ENCODE assay signal across 29 cellular contexts in the genomic region with DNA sequence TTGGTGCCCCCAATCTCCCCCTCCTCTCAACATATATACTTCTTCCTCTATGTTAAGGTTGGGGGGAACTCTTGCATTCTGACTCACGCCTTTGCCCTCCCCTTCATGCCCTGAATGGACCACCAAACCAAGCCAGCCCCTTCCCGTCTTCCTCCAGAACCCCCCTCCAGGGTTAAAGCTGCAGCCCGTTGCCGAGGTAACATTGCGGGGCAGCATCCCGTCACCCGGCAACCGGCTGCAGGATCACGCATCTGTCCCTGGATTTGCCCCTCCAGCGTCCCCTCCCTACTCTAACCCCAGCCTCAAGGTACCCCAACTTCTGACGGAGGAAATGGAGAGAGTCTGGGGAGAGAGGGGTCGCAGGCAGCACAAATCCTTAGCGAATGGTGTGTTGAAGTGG. TPM values are rescaled to one million over a fixed set of nuclear protein-coding genes. Genes with fewer than 3 reads are reported as not detected.
DNase-seq lines count a peak whose midpoint lies in the region; ATAC-seq and TF ChIP-seq lines count a peak whose summit lies in the region.
"Had no signal": no experiment of that assay in that cellular context is flagged by ENCODE, and none has a peak within 500 bp of the region (broad histone marks: within the 10 kb centered on the region; RNA-seq: fewer than 3 reads in every experiment).

No MANE protein-coding gene starts in this region.

- no peak for TF ChIP-seq POLR2A in lower leg skin (IDR thresholded peaks at IDR 0.05)

- no peaks in the 10 kb centered on the region for H3K36me3 ChIP-seq in Caco-2 (ENCODE audit: control insufficient read depth, insufficient read depth, low read length)
- H3K36me3 ChIP-seq: left ventricle myocardium inferior, pancreas, right atrium auricular region, upper lobe of right lung had no signal

- H3K4me1 Mint-ChIP-seq in Caco-2 (ENCODE audit: low read depth, unreplicated experiment): peaks cover 8% of the 10 kb centered on the region
- peaks cover 13% of the 10 kb centered on the region for H3K4me1 Mint-ChIP-seq in activated T-helper 1 cell treated with anti-CD3 and anti-CD28 coated beads, Interleukin-12 subunit alpha, Interleukin-12 subunit beta, Interleukin-2, Interleukin-4 antibody, amounts not matched to agents 30 ng/mL and 10 ng/mL and 1 ng/mL, durations not matched to agents 14 hours and 24 hours and 36 hours (ENCODE audit: low read depth)
- peaks cover 21 to 36% (median 28%) of the 10 kb centered on the region in 4 donors for H3K4me1 Mint-ChIP-seq in naive thymus-derived CD8-positive, alpha-beta T cell
- H3K4me1 Mint-ChIP-seq in activated CD4-positive, alpha-beta memory T cell treated with anti-CD3 and anti-CD28 coated beads, Interleukin-2, amount 10 ng/mL, durations not matched to agents 7 days and 5 days: peaks cover 21% of the 10 kb centered on the region

- POLR2A ChIA-PET in AG04449 (lab: Yijun Ruan, JAX): interaction anchor here (0.6 to 1.3 kb wide), 2 partner anchors 17 to 48 kb away, joined by 3 read pairs; no protein-coding TSS in a partner anchor
- POLR2A ChIA-PET in Caco-2 (lab: Charles Lee): interaction anchor here (0.5 kb wide), 1 partner anchor 8 kb away, joined by 5 read pairs; no protein-coding TSS in a partner anchor
- POLR2A ChIA-PET in naive thymus-derived CD8-positive, alpha-beta T cell (lab: Charles Lee): interaction anchor here (1.3 to 3.4 kb wide), 4 partner anchors 10 to 29 kb away, joined by 3 to 23 read pairs (median 8); a partner anchor contains a TSS
- POLR2A ChIA-PET in activated CD4-positive, alpha-beta memory T cell treated with anti-CD3 and anti-CD28 coated beads, Interleukin-2, amount 10 ng/mL, durations not matched to agents 7 days and 5 days (lab: Charles Lee): no interaction called here

- ATAC-seq in naive thymus-derived CD8-positive, alpha-beta T cell: no peak
- ATAC-seq in GM21619 (IDR thresholded peaks at IDR 0.05; ENCODE audit: unreplicated experiment): no peak
- ATAC-seq: GM12878, HepG2, pancreas, upper lobe of right lung had no signal

- no peaks in the 10 kb centered on the region for H3K27me3 ChIP-seq in Caco-2 (replicated peaks; ENCODE audit: control insufficient read depth, insufficient read depth, low read length)
- H3K27me3 ChIP-seq: pancreas, right atrium auricular region, upper lobe of right lung had no signal

- 91 to 93% methylated on average over 13 of the region's 13 CpGs for WGBS in lower leg skin, 2 donors

- CTCF ChIA-PET in AG04449 (lab: Yijun Ruan, JAX) (interaction anchor here (1.3 to 2.0 kb wide), 2 partner anchors 29 to 281 kb away, joined by 3 to 12 read pairs; a partner anchor contains a TSS), Caco-2 (lab: Charles Lee) (interaction anchor here (0.6 kb wide), 1 partner anchor 30 kb away, joined by 3 read pairs; no protein-coding TSS in a partner anchor)
- CTCF ChIA-PET in activated CD4-positive, alpha-beta memory T cell treated with anti-CD3 and anti-CD28 coated beads, Interleukin-2, amount 10 ng/mL, durations not matched to agents 7 days and 5 days (lab: Charles Lee): interaction anchor here (1.7 kb wide), 1 partner anchor 30 kb away, joined by 4 read pairs; no protein-coding TSS in a partner anchor

- no peaks in the 10 kb centered on the region for H3K4me1 ChIP-seq in Caco-2

- H3K4me3 ChIP-seq in AG04449 (ENCODE audit: low read depth, low read length) (peak overlapping the region; percentile 36), Caco-2 (ENCODE audit: low read depth, low read length) (no peak overlapping the region), lower leg skin (ENCODE audit: low read depth, poor library complexity, severe bottlenecking) (no peak overlapping the region)
- H3K4me3 ChIP-seq: GM12878, GM23248, left ventricle myocardium inferior, pancreas, right atrium auricular region, upper lobe of right lung had no signal

- no peaks in the 10 kb centered on the region for H3K9me3 ChIP-seq in Caco-2
- H3K9me3 ChIP-seq: left ventricle myocardium inferior, pancreas, right atrium auricular region, upper lobe of right lung had no signal

- DNase-seq in AG04449 (ENCODE audit: low read depth, low spot score) (no peak), Caco-2 (no peak), lower leg skin (ENCODE audit: low spot score in 2 of 2) (no peak), activated gamma-delta T cell (lab: John Stamatoyannopoulos, UW) (no peak)
- DNase-seq in activated T-helper 1 cell treated with anti-CD3 and anti-CD28 coated beads, Interleukin-12 subunit alpha, Interleukin-12 subunit beta, Interleukin-2, Interleukin-4 antibody, amounts not matched to agents 30 ng/mL and 10 ng/mL and 1 ng/mL, durations not matched to agents 14 hours and 24 hours and 36 hours (ENCODE audit: low spot score): no peak
- no peak for DNase-seq in naive thymus-derived CD8-positive, alpha-beta T cell
- DNase-seq in activated CD4-positive, alpha-beta memory T cell treated with anti-CD3 and anti-CD28 coated beads, Interleukin-2, amount 10 ng/mL, durations not matched to agents 7 days and 5 days: no peak
- DNase-seq: activated CD4-positive, alpha-beta T cell treated with anti-CD3 and anti-CD28 coated beads, Interleukin-2, amount 50 U/mL, for 1 hour; C1 segment of cervical spinal cord; islet precursor cell; Kasumi-1; left ventricle myocardium inferior; NCI-H1436; NCI-H446 treated with DMSO at 0.1 percent for 48 hours; pancreas; stimulated activated CD4-positive, alpha-beta T cell treated with anti-CD3 and anti-CD28 coated beads, Interleukin-2, amount 100 ng/mL, for 24 hours; T-helper 9 cell; upper lobe of right lung had no signal

- H3K27me3 Mint-ChIP-seq in Caco-2 (ENCODE audit: insufficient read depth, unreplicated experiment): no peaks in the 10 kb centered on the region
- peaks cover 26% of the 10 kb centered on the region for H3K27me3 Mint-ChIP-seq in activated T-helper 1 cell treated with anti-CD3 and anti-CD28 coated beads, Interleukin-12 subunit alpha, Interleukin-12 subunit beta, Interleukin-2, Interleukin-4 antibody, amounts not matched to agents 30 ng/mL and 10 ng/mL and 1 ng/mL, durations not matched to agents 14 hours and 24 hours and 36 hours (ENCODE audit: insufficient read depth)
- peaks cover 0 to 4% (median 0%) of the 10 kb centered on the region in 5 donors for H3K27me3 Mint-ChIP-seq in naive thymus-derived CD8-positive, alpha-beta T cell
- peaks cover 19% of the 10 kb centered on the region for H3K27me3 Mint-ChIP-seq in activated CD4-positive, alpha-beta memory T cell treated with anti-CD3 and anti-CD28 coated beads, Interleukin-2, amount 10 ng/mL, durations not matched to agents 7 days and 5 days
- H3K27me3 Mint-ChIP-seq: central memory CD8-positive, alpha-beta T cell had no signal

- intact Hi-C loops in Caco-2 (cut with micrococcal nuclease; ENCODE audit: unreplicated experiment): no loop called here
- intact Hi-C loops in activated T-helper 1 cell treated with anti-CD3 and anti-CD28 coated beads, Interleukin-12 subunit alpha, Interleukin-12 subunit beta, Interleukin-2, Interleukin-4 antibody, amounts not matched to agents 30 ng/mL and 10 ng/mL and 1 ng/mL, durations not matched to agents 14 hours and 24 hours and 36 hours (cut with micrococcal nuclease): no loop called here
- intact Hi-C loops in lower leg skin (cut with DNase I; ENCODE audit: low total_unique reads): no loop called here

- TF ChIP-seq CTCF in AG04449 (IDR thresholded peaks at IDR 0.05; ENCODE audit: insufficient read depth, low read length, missing control alignments) (no peak), Caco-2 (IDR thresholded peaks at IDR 0.05; ENCODE audit: insufficient read depth in 1 of 2, low read depth in 1 of 2, low read length in 1 of 2, severe bottlenecking in 1 of 2, unreplicated experiment in 1 of 2) (no peak), lower leg skin (IDR thresholded peaks at IDR 0.05) (no peak)

- no peak overlapping the region for H3K27ac Mint-ChIP-seq in Caco-2 (ENCODE audit: unreplicated experiment)
- H3K27ac Mint-ChIP-seq in activated T-helper 1 cell treated with anti-CD3 and anti-CD28 coated beads, Interleukin-12 subunit alpha, Interleukin-12 subunit beta, Interleukin-2, Interleukin-4 antibody, amounts not matched to agents 30 ng/mL and 10 ng/mL and 1 ng/mL, durations not matched to agents 14 hours and 24 hours and 36 hours: no peak overlapping the region
- peak overlapping the region in 4 of 10 donors; percentile 47 to 77 (median 64) for H3K27ac Mint-ChIP-seq in naive thymus-derived CD8-positive, alpha-beta T cell
- H3K27ac Mint-ChIP-seq in activated CD4-positive, alpha-beta memory T cell treated with anti-CD3 and anti-CD28 coated beads, Interleukin-2, amount 10 ng/mL, durations not matched to agents 7 days and 5 days: no peak overlapping the region

- H3K9me3 Mint-ChIP-seq in Caco-2 (ENCODE audit: unreplicated experiment): no peaks in the 10 kb centered on the region
- no peaks in the 10 kb centered on the region for H3K9me3 Mint-ChIP-seq in activated T-helper 1 cell treated with anti-CD3 and anti-CD28 coated beads, Interleukin-12 subunit alpha, Interleukin-12 subunit beta, Interleukin-2, Interleukin-4 antibody, amounts not matched to agents 30 ng/mL and 10 ng/mL and 1 ng/mL, durations not matched to agents 14 hours and 24 hours and 36 hours
- no peaks in the 10 kb centered on the region for H3K9me3 Mint-ChIP-seq in naive thymus-derived CD8-positive, alpha-beta T cell
- no peaks in the 10 kb centered on the region for H3K9me3 Mint-ChIP-seq in activated CD4-positive, alpha-beta memory T cell treated with anti-CD3 and anti-CD28 coated beads, Interleukin-2, amount 10 ng/mL, durations not matched to agents 7 days and 5 days
- H3K9me3 Mint-ChIP-seq: central memory CD8-positive, alpha-beta T cell had no signal

- H3K36me3 Mint-ChIP-seq in Caco-2 (ENCODE audit: insufficient read depth, unreplicated experiment): peaks cover 6% of the 10 kb centered on the region
- H3K36me3 Mint-ChIP-seq in activated T-helper 1 cell treated with anti-CD3 and anti-CD28 coated beads, Interleukin-12 subunit alpha, Interleukin-12 subunit beta, Interleukin-2, Interleukin-4 antibody, amounts not matched to agents 30 ng/mL and 10 ng/mL and 1 ng/mL, durations not matched to agents 14 hours and 24 hours and 36 hours (ENCODE audit: low read depth): peaks cover 2% of the 10 kb centered on the region
- H3K36me3 Mint-ChIP-seq in naive thymus-derived CD8-positive, alpha-beta T cell: no peaks in the 10 kb centered on the region
- H3K36me3 Mint-ChIP-seq in activated CD4-positive, alpha-beta memory T cell treated with anti-CD3 and anti-CD28 coated beads, Interleukin-2, amount 10 ng/mL, durations not matched to agents 7 days and 5 days (ENCODE audit: low read depth): no peaks in the 10 kb centered on the region

- peak overlapping the region; percentile 29 for H3K4me3 Mint-ChIP-seq in Caco-2 (ENCODE audit: unreplicated experiment)
- H3K4me3 Mint-ChIP-seq in activated T-helper 1 cell treated with anti-CD3 and anti-CD28 coated beads, Interleukin-12 subunit alpha, Interleukin-12 subunit beta, Interleukin-2, Interleukin-4 antibody, amounts not matched to agents 30 ng/mL and 10 ng/mL and 1 ng/mL, durations not matched to agents 14 hours and 24 hours and 36 hours: peak overlapping the region; percentile 58
- H3K4me3 Mint-ChIP-seq in naive thymus-derived CD8-positive, alpha-beta T cell: peak overlapping the region in 9 of 10 donors; percentile 24 to 92 (median 32)
- H3K4me3 Mint-ChIP-seq in activated CD4-positive, alpha-beta memory T cell treated with anti-CD3 and anti-CD28 coated beads, Interleukin-2, amount 10 ng/mL, durations not matched to agents 7 days and 5 days: no peak overlapping the region

- BruUV-seq in Caco-2 (replicated peaks; lab: Mats Ljungman, UMichigan): no TSS peak

RNA-seq across cellular contexts. Expression of a gene that starts 0.6 kb away (rescaled TPM):
- total RNA-seq in Caco-2 (2022) (12.6 and 16.1 TPM in 2 replicates), lower leg skin (1 to 10 TPM; 5.5 to 9.6 (median 6.4) TPM)
- 2.3 and 2.7 TPM in 2 replicates for total RNA-seq in activated T-helper 1 cell treated with anti-CD3 and anti-CD28 coated beads, Interleukin-12 subunit alpha, Interleukin-12 subunit beta, Interleukin-2, Interleukin-4 antibody, amounts not matched to agents 30 ng/mL and 10 ng/mL and 1 ng/mL, durations not matched to agents 14 hours and 24 hours and 36 hours
- 10 to 100 TPM; 12.3 to 14.7 TPM for total RNA-seq in naive thymus-derived CD8-positive, alpha-beta T cell
- polyA plus RNA-seq in naive thymus-derived CD8-positive, alpha-beta T cell: under 1 TPM; 0.03 to 0.23 (median 0.08) TPM
- total RNA-seq in activated CD4-positive, alpha-beta memory T cell treated with anti-CD3 and anti-CD28 coated beads, Interleukin-2, amount 10 ng/mL, durations not matched to agents 7 days and 5 days: 1 to 10 TPM; 3.2 to 3.7 TPM

RNA-seq across cellular contexts. Expression of a gene that starts 3.1 kb away (rescaled TPM):
- total RNA-seq in Caco-2 (2022) (40.2 and 41.3 TPM in 2 replicates), lower leg skin (10 to 100 TPM; 56.1 to 90.8 (median 65.5) TPM)
- total RNA-seq in activated T-helper 1 cell treated with anti-CD3 and anti-CD28 coated beads, Interleukin-12 subunit alpha, Interleukin-12 subunit beta, Interleukin-2, Interleukin-4 antibody, amounts not matched to agents 30 ng/mL and 10 ng/mL and 1 ng/mL, durations not matched to agents 14 hours and 24 hours and 36 hours: 53.5 and 54.7 TPM in 2 replicates
- 10 to 100 TPM; 45.4 to 50.9 TPM for total RNA-seq in naive thymus-derived CD8-positive, alpha-beta T cell
- 10 to 100 TPM; 62.6 to 96.5 (median 81.4) TPM for polyA plus RNA-seq in naive thymus-derived CD8-positive, alpha-beta T cell
- total RNA-seq in activated CD4-positive, alpha-beta memory T cell treated with anti-CD3 and anti-CD28 coated beads, Interleukin-2, amount 10 ng/mL, durations not matched to agents 7 days and 5 days: 10 to 100 TPM; 73.2 to 77.0 TPM

RNA-seq across cellular contexts. Expression of a gene that starts 12.7 kb away (rescaled TPM):
- total RNA-seq in Caco-2 (2022) (12.7 and 14.5 TPM in 2 replicates), lower leg skin (10 to 100 TPM; 21.6 to 38.1 (median 24.5) TPM)
- 77.1 and 78.2 TPM in 2 replicates for total RNA-seq in activated T-helper 1 cell treated with anti-CD3 and anti-CD28 coated beads, Interleukin-12 subunit alpha, Interleukin-12 subunit beta, Interleukin-2, Interleukin-4 antibody, amounts not matched to agents 30 ng/mL and 10 ng/mL and 1 ng/mL, durations not matched to agents 14 hours and 24 hours and 36 hours
- 10 to 100 TPM; 75.8 to 79.4 TPM for total RNA-seq in naive thymus-derived CD8-positive, alpha-beta T cell
- 100 to 1,000 TPM in 2 of 3 donors, 10 to 100 TPM in 1; 90.5 to 152 (median 125) TPM for polyA plus RNA-seq in naive thymus-derived CD8-positive, alpha-beta T cell
- total RNA-seq in activated CD4-positive, alpha-beta memory T cell treated with anti-CD3 and anti-CD28 coated beads, Interleukin-2, amount 10 ng/mL, durations not matched to agents 7 days and 5 days: 100 to 1,000 TPM; 149 to 156 TPM

RNA-seq across cellular contexts. Expression of a gene that starts 13.1 kb away (rescaled TPM):
- 0.52 TPM in 1 of 2 replicates, not detected in the other for total RNA-seq in Caco-2 (2022)
- not detected in 2 replicates for total RNA-seq in activated T-helper 1 cell treated with anti-CD3 and anti-CD28 coated beads, Interleukin-12 subunit alpha, Interleukin-12 subunit beta, Interleukin-2, Interleukin-4 antibody, amounts not matched to agents 30 ng/mL and 10 ng/mL and 1 ng/mL, durations not matched to agents 14 hours and 24 hours and 36 hours
- total RNA-seq in naive thymus-derived CD8-positive, alpha-beta T cell: not detected
- not detected for polyA plus RNA-seq in naive thymus-derived CD8-positive, alpha-beta T cell
- not detected for total RNA-seq in lower leg skin
- total RNA-seq in activated CD4-positive, alpha-beta memory T cell treated with anti-CD3 and anti-CD28 coated beads, Interleukin-2, amount 10 ng/mL, durations not matched to agents 7 days and 5 days: not detected
- total RNA-seq: Daoy, dermis microvascular lymphatic vessel endothelial cell, glomerular endothelial cell, GM12878, GM23248, HepG2, left ventricle myocardium inferior, mesenteric fat pad, pancreas, right atrium auricular region, subcutaneous adipose tissue, upper lobe of right lung had no signal
- polyA plus RNA-seq: GM12878, GM23248, HepG2, pancreas had no signal

RNA-seq across cellular contexts. Expression of a gene that starts 18.4 kb away (rescaled TPM):
- total RNA-seq in Caco-2 (2022): not detected in 2 replicates
- total RNA-seq in activated T-helper 1 cell treated with anti-CD3 and anti-CD28 coated beads, Interleukin-12 subunit alpha, Interleukin-12 subunit beta, Interleukin-2, Interleukin-4 antibody, amounts not matched to agents 30 ng/mL and 10 ng/mL and 1 ng/mL, durations not matched to agents 14 hours and 24 hours and 36 hours: not detected in 2 replicates
- not detected for total RNA-seq in naive thymus-derived CD8-positive, alpha-beta T cell
- polyA plus RNA-seq in naive thymus-derived CD8-positive, alpha-beta T cell: not detected
- not detected for total RNA-seq in lower leg skin
- total RNA-seq in activated CD4-positive, alpha-beta memory T cell treated with anti-CD3 and anti-CD28 coated beads, Interleukin-2, amount 10 ng/mL, durations not matched to agents 7 days and 5 days: not detected
- total RNA-seq: Daoy, dermis microvascular lymphatic vessel endothelial cell, glomerular endothelial cell, GM12878, GM23248, HepG2, left ventricle myocardium inferior, mesenteric fat pad, pancreas, right atrium auricular region, subcutaneous adipose tissue, upper lobe of right lung had no signal
- polyA plus RNA-seq: GM12878, GM23248, HepG2, pancreas had no signal
